Comparison of ENCODE assay signal across 13 cellular contexts in the genomic region with DNA sequence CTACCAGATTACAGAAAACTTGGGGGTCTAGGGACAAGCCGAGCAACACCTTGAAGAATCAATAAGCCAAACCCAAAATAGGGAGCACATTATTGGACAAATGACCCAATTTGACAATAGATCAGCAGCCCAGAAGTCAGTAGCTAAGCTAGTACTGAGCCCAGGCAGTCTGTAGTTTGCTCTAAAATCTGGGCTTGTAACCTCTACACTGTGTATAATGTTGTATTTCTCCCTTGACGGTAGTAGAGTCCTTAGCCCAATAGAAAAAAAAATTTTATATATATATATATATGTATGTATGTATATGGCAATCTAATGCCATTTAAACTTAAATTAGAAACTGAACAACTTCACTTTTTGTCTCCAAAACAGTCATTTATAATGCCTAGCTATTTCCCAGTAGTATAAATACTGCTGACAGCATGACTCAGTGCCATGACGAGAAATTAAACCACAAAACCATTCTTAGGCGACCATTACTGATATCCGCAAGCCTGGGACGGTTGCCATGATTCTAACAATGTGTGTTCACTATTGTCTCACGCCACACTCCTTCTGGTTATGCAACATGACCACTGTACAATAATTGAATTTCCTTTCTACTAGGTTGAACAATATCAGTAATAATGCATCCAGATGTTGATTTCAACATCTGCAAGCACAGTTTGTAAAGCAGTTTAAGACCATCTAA.
A peak's percentile ranks its signal among the peaks of the same experiment; 100 is the strongest.
DNase-seq lines count a peak whose midpoint lies in the region; ATAC-seq and TF ChIP-seq lines count a peak whose summit lies in the region.
"Had no signal": no experiment of that assay in that cellular context is flagged by ENCODE, and none has a peak within 500 bp of the region (broad histone marks: within the 10 kb centered on the region; RNA-seq: fewer than 3 reads in every experiment).

No MANE protein-coding gene starts in this region.

- H3K4me3 ChIP-seq in mammary epithelial cell (replicated peaks in 1 of 3; ENCODE audit: insufficient read depth in 1 of 3, low read depth in 2 of 3, low read length in 3 of 3), result no peak overlapping the region
- H3K4me3 ChIP-seq: lung had no signal

- peak; percentile 98 for DNase-seq in GM04503 (ENCODE audit: low read depth)
- peak; percentile 43 for DNase-seq in NCI-H2029 treated with DMSO at 0.1 percent for 48 hours (lab: John Stamatoyannopoulos, UW)
- DNase-seq in mammary epithelial cell, result peak; percentile 94
- peak; percentile 79 for DNase-seq in pulmonary artery endothelial cell (ENCODE audit: low read depth, low spot score)
- no peak for DNase-seq in NCI-H1694 (lab: John Stamatoyannopoulos, UW)
- DNase-seq in NCI-H1417 (lab: John Stamatoyannopoulos, UW), result no peak
- DNase-seq in activated gamma-delta T cell (lab: John Stamatoyannopoulos, UW), result no peak
- DNase-seq: activated CD8-positive, alpha-beta memory T cell treated with anti-CD3 and anti-CD28 coated beads, Interleukin-2, amount 50 U/mL, for 4 hours; cortex of kidney; H7; SHP77 had no signal

- intact Hi-C loops in mammary epithelial cell (cut with micrococcal nuclease), result loop anchor here (10.0 kb wide), 1 partner anchor 822 kb away; no protein-coding TSS in a partner anchor

- no peaks in the 10 kb centered on the region for H3K27me3 ChIP-seq in mammary epithelial cell (ENCODE audit: insufficient read depth, low read length)

- in situ Hi-C loops in mammary epithelial cell (cut with MboI; ENCODE audit: low sequenced_read_pairs in 2 of 2), result loop anchor here in 1 of 2 donors (25.0 kb wide), 1 partner anchor 445 kb away; no protein-coding TSS in a partner anchor

- H2AFZ ChIP-seq in mammary epithelial cell (ENCODE audit: low read depth, low read length), result no peak overlapping the region

- CTCF ChIA-PET in mammary epithelial cell (lab: Charles Lee; ENCODE audit: low non-redundant PET), result no interaction called here

- H3K4me2 ChIP-seq in mammary epithelial cell (ENCODE audit: insufficient read depth, low read depth, low read length), result no peak overlapping the region

- no peak for ATAC-seq in GM18870 (IDR thresholded peaks at IDR 0.05; ENCODE audit: unreplicated experiment)

- H3K27ac ChIP-seq in mammary epithelial cell (ENCODE audit: insufficient read depth, low read depth, low read length), result no peak overlapping the region

- peaks cover 12% of the 10 kb centered on the region for H3K4me1 ChIP-seq in mammary epithelial cell (ENCODE audit: insufficient read depth, low read length)

- dilution Hi-C loops in mammary epithelial cell (cut with HindIII; ENCODE audit: low sequenced_read_pairs), result no loop called here

- no peaks in the 10 kb centered on the region for H4K20me1 ChIP-seq in mammary epithelial cell (ENCODE audit: insufficient read depth, low read length)

- 15% methylated on average over 7 of the region's 7 CpGs for WGBS in mammary epithelial cell (ENCODE audit: low coverage, missing lambda C conversion rate)

- H3K9ac ChIP-seq in mammary epithelial cell (ENCODE audit: insufficient read depth, low read length), result no peak overlapping the region

- TF ChIP-seq CTCF in mammary epithelial cell (conservative IDR thresholded peaks at IDR 0.05 in 1 of 2, IDR thresholded peaks at IDR 0.05 in 1 of 2; ENCODE audit: extremely low read depth in 1 of 2, insufficient read depth in 1 of 2, low read depth in 1 of 2, low read length in 2 of 2), result no peak

- no TSS peak for BruUV-seq in mammary epithelial cell (replicated peaks; lab: Mats Ljungman, UMichigan)

- no peaks in the 10 kb centered on the region for H3K79me2 ChIP-seq in mammary epithelial cell (ENCODE audit: insufficient read depth, low read length)

- no peaks in the 10 kb centered on the region for H3K9me3 ChIP-seq in mammary epithelial cell (replicated peaks; ENCODE audit: insufficient read depth, low read length)

- H3K36me3 ChIP-seq in mammary epithelial cell (ENCODE audit: insufficient read depth, low read length), result no peaks in the 10 kb centered on the region

Comparison
In these comparisons a context has a peak if more than half of its experiments do, and no peak if none do; other contexts are left out.
1. DNase-seq: peak in GM04503 (single experiment), NCI-H2029 treated with DMSO at 0.1 percent for 48 hours (single experiment), mammary epithelial cell (single experiment) and pulmonary artery endothelial cell (single experiment); none in NCI-H1694 (single experiment), NCI-H1417 (0 of 3) and activated gamma-delta T cell (single experiment).